In the genomic region with DNA sequence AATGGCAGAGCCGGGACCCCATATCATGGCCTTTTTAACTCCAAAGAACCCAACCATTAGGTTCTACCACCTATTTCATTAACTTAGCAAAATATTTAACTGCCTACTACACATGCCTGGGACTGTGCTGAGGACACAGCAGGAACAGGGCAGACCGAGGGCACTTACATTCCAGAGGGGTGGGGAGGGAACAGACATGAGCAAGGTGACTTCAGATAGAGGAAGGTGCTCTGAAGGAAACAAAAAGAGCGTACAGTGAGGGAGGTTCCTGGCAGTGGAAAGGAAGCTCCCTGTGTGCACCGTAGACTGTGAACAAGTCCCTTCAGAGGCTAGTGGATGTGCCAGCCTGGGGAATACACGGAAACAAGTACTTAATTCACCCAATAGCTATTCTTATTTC, we compare ENCODE assay signal across 18 cellular contexts.
DNase-seq lines count a peak whose midpoint lies in the region; ATAC-seq and TF ChIP-seq lines count a peak whose summit lies in the region.
"Had no signal": no experiment of that assay in that cellular context is flagged by ENCODE, and none has a peak within 500 bp of the region (broad histone marks: within the 10 kb centered on the region; RNA-seq: fewer than 3 reads in every experiment).

No MANE protein-coding gene starts in this region.

- H3K14ac ChIP-seq in H9 (ENCODE audit: insufficient read depth, low read length) = no peak overlapping the region

- CTCF ChIA-PET in Calu3 (lab: Charles Lee) = interaction anchor here (0.9 to 1.9 kb wide), 5 partner anchors 14 to 159 kb away, joined by 3 to 7 read pairs (median 4); no protein-coding TSS in a partner anchor
- CTCF ChIA-PET in A673 (lab: Charles Lee) = interaction anchor here (0.6 to 3.0 kb wide), 2 partner anchors 14 to 184 kb away, joined by 4 to 15 read pairs; no protein-coding TSS in a partner anchor

- no peaks in the 10 kb centered on the region for H3K79me1 ChIP-seq in H9 (ENCODE audit: insufficient read depth, low read depth, low read length, poor library complexity, severe bottlenecking)

- H2BK20ac ChIP-seq in H9 (ENCODE audit: low read depth, low read length, poor library complexity, severe bottlenecking) = no peak overlapping the region

- H3K27me3 Mint-ChIP-seq in Calu3 (ENCODE audit: unreplicated experiment) = no peaks in the 10 kb centered on the region
- H3K27me3 Mint-ChIP-seq in H9 (ENCODE audit: low read depth) = no peaks in the 10 kb centered on the region; the same call in 1 of the 2 replicates
- H3K27me3 Mint-ChIP-seq in nephron progenitor cell (ENCODE audit: low read depth, poor library complexity) = peaks cover 60% of the 10 kb centered on the region

- no peaks in the 10 kb centered on the region for H3K9me3 Mint-ChIP-seq in Calu3 (ENCODE audit: low read depth, unreplicated experiment)
- H3K9me3 Mint-ChIP-seq in H9 = no peaks in the 10 kb centered on the region
- H3K9me3 Mint-ChIP-seq in nephron progenitor cell = no peaks in the 10 kb centered on the region
- H3K9me3 Mint-ChIP-seq: CD4-positive, alpha-beta memory T cell had no signal

- H3K27ac ChIP-seq in H9 (ENCODE audit: insufficient read length, low read depth, low read length) (no peak overlapping the region), A673 (ENCODE audit: low read depth, low read length, poor library complexity, severe bottlenecking) (no peak overlapping the region)
- H3K27ac ChIP-seq: A549, BLaER1, SJSA1 had no signal

- H4K8ac ChIP-seq in H9 (replicated peaks; ENCODE audit: insufficient read length, low read depth, low read length) = no peak overlapping the region

- DNase-seq in Calu3 = no peak
- no peak for DNase-seq in H9
- DNase-seq in iPS-NIHi11 (ENCODE audit: low spot score) = peak; percentile 31
- DNase-seq in nephron progenitor cell = no peak
- no peak for DNase-seq in A673 (ENCODE audit: low spot score)
- DNase-seq: CD4-positive, alpha-beta memory T cell; MM.1S; NCI-H1092; NCI-H146; NCI-H2081; NCI-H446 treated with DMSO at 0.1 percent for 48 hours; NCI-H69 had no signal

- H3K9me3 ChIP-seq in H9 (ENCODE audit: control insufficient read depth, low read depth, low read length) (no peaks in the 10 kb centered on the region), A673 (ENCODE audit: low read depth, low read length, poor library complexity, severe bottlenecking) (no peaks in the 10 kb centered on the region)
- H3K9me3 ChIP-seq: A549, BLaER1, SJSA1 had no signal

- H4K5ac ChIP-seq in H9 (ENCODE audit: insufficient read length, low read depth, low read length) = no peak overlapping the region

- no peak overlapping the region for H3K23ac ChIP-seq in H9 (ENCODE audit: insufficient read length, low read depth, low read length)

- no TSS peak for BruUV-seq in Calu3 (replicated peaks; lab: Mats Ljungman, UMichigan)
- no TSS peak for BruUV-seq in A673 (replicated peaks; lab: Mats Ljungman, UMichigan)

- no peaks in the 10 kb centered on the region for H4K20me1 ChIP-seq in H9 (ENCODE audit: control insufficient read depth, insufficient read depth, insufficient read length)
- H4K20me1 ChIP-seq: BLaER1 had no signal

- H3K56ac ChIP-seq in H9 (ENCODE audit: insufficient read length, low read depth, low read length) = no peak overlapping the region

- H2BK15ac ChIP-seq in H9 (ENCODE audit: low read depth, low read length) = no peak overlapping the region

- H3K36me3 ChIP-seq in A673 (ENCODE audit: insufficient read depth, low read length, poor library complexity, severe bottlenecking) = no peaks in the 10 kb centered on the region
- H3K36me3 ChIP-seq: BLaER1, SJSA1 had no signal

- no peak overlapping the region for H3K4me3 ChIP-seq in A673 (ENCODE audit: low read depth, low read length, poor library complexity, severe bottlenecking)
- H3K4me3 ChIP-seq: A549, BLaER1, SJSA1 had no signal

- H3K36me3 Mint-ChIP-seq in Calu3 (ENCODE audit: insufficient read depth, unreplicated experiment) = peaks cover 13% of the 10 kb centered on the region
- H3K36me3 Mint-ChIP-seq in H9 (ENCODE audit: insufficient read depth in 1 of 3, low read depth in 3 of 3) = no peaks in the 10 kb centered on the region
- H3K36me3 Mint-ChIP-seq in nephron progenitor cell (ENCODE audit: low read depth) = no peaks in the 10 kb centered on the region
- H3K36me3 Mint-ChIP-seq: CD4-positive, alpha-beta memory T cell had no signal

- H3K4me3 Mint-ChIP-seq in Calu3 (ENCODE audit: low read depth, unreplicated experiment) (peak overlapping the region; percentile 10), H9 (no peak overlapping the region), nephron progenitor cell (peak overlapping the region; percentile 35)
- H3K4me3 Mint-ChIP-seq: CD4-positive, alpha-beta memory T cell had no signal

- no CpG with 5 or more reads among the region's 5 CpGs for WGBS in H9 (ENCODE audit: extremely low coverage, insufficient read length, low lambda C conversion rate)

- ATAC-seq in HG03039 (IDR thresholded peaks at IDR 0.05; ENCODE audit: unreplicated experiment) = no peak
- ATAC-seq in activated CD4-positive, CD25-positive, alpha-beta regulatory T cell treated with anti-CD3 and anti-CD28 coated beads, Interleukin-2, amount 50 U/mL, for 24 hours = no peak
- ATAC-seq: A549, Panc1 had no signal

- H4K91ac ChIP-seq in H9 (ENCODE audit: insufficient read length, low read depth, low read length) = no peak overlapping the region

- no peak overlapping the region for H2BK5ac ChIP-seq in H9 (ENCODE audit: insufficient read length, low read length)

- H3K27ac Mint-ChIP-seq in Calu3 (ENCODE audit: unreplicated experiment) (no peak overlapping the region), H9 (peak overlapping the region in 2 of 3 experiments; percentile 25 to 66; a peak in 3 of 7 replicates), nephron progenitor cell (no peak overlapping the region)

- TF ChIP-seq CTCF in Calu3 (IDR thresholded peaks at IDR 0.05; ENCODE audit: unreplicated experiment) = no peak
- TF ChIP-seq CTCF in H9 (conservative IDR thresholded peaks at IDR 0.05) = no peak
- no peak for TF ChIP-seq CTCF in nephron progenitor cell (IDR thresholded peaks at IDR 0.05)
- TF ChIP-seq CTCF in A673 (conservative IDR thresholded peaks at IDR 0.05; ENCODE audit: low read depth, low read length) = no peak

- H3K4me1 ChIP-seq in H9 (ENCODE audit: insufficient read depth, low read length) (peaks cover 13% of the 10 kb centered on the region; the same call in 1 of the 2 replicates), A673 (ENCODE audit: insufficient read depth, low read length, poor library complexity, severe bottlenecking) (peaks cover 33% of the 10 kb centered on the region)

- POLR2A ChIA-PET in A673 (lab: Charles Lee; ENCODE audit: low non-redundant PET) = no interaction called here

- no peak overlapping the region for H2AK5ac ChIP-seq in H9 (ENCODE audit: insufficient read length, low read length)

- H3K4me2 ChIP-seq in H9 (ENCODE audit: insufficient read depth, insufficient read length, low read length) = peak overlapping the region; percentile 9
- H3K4me2 ChIP-seq: A549, BLaER1 had no signal

- H2BK12ac ChIP-seq in H9 (ENCODE audit: insufficient read length, low read depth, low read length) = no peak overlapping the region

- H2BK120ac ChIP-seq in H9 (ENCODE audit: low read depth, low read length, poor library complexity, severe bottlenecking) = no peak overlapping the region

- no peak overlapping the region for H3K18ac ChIP-seq in H9 (ENCODE audit: insufficient read length, low read depth, low read length)

- H3K4me1 Mint-ChIP-seq in Calu3 (ENCODE audit: low read depth, unreplicated experiment) (peaks cover 32% of the 10 kb centered on the region), H9 (peaks cover 58 to 61% of the 10 kb centered on the region in 2 experiments), nephron progenitor cell (peaks cover 70% of the 10 kb centered on the region)

- H3K9ac ChIP-seq in H9 (ENCODE audit: extremely low read depth, insufficient read length, low read length) = no peak overlapping the region
- H3K9ac ChIP-seq: BLaER1 had no signal

- no peak overlapping the region for H3K4ac ChIP-seq in H9 (ENCODE audit: low read depth, low read length)

- no peaks in the 10 kb centered on the region for H3K27me3 ChIP-seq in H9 (ENCODE audit: insufficient read depth, low read length)
- H3K27me3 ChIP-seq in A673 (replicated peaks; ENCODE audit: insufficient read depth, low read depth, low read length, poor library complexity) = no peaks in the 10 kb centered on the region
- H3K27me3 ChIP-seq: BLaER1, SJSA1 had no signal

- intact Hi-C loops in Calu3 (cut with micrococcal nuclease; ENCODE audit: unreplicated experiment) (no loop called here), A673 (cut with micrococcal nuclease; ENCODE audit: unreplicated experiment) (no loop called here)

- no peaks in the 10 kb centered on the region for H3K79me2 ChIP-seq in H9 (ENCODE audit: insufficient read depth, low read length)

- peaks cover 2% of the 10 kb centered on the region for H3K23me2 ChIP-seq in H9 (ENCODE audit: insufficient read length, low read depth, low read length, poor library complexity, severe bottlenecking)

- no peak overlapping the region for H3T11ph ChIP-seq in H9 (ENCODE audit: low read length)

- H2AFZ ChIP-seq in H9 (ENCODE audit: low read length) = no peak overlapping the region

Comparison
In these comparisons a context has a peak if more than half of its experiments do, and no peak if none do; other contexts are left out.
1. H3K27ac Mint-ChIP-seq: peak in H9 (2 of 3); none in Calu3 (single experiment) and nephron progenitor cell (single experiment).
2. H3K4me3 Mint-ChIP-seq: peak in Calu3 (single experiment) and nephron progenitor cell (single experiment); none in H9 (0 of 2).